ENCODE assay signal across 9 cellular contexts in the genomic region with DNA sequence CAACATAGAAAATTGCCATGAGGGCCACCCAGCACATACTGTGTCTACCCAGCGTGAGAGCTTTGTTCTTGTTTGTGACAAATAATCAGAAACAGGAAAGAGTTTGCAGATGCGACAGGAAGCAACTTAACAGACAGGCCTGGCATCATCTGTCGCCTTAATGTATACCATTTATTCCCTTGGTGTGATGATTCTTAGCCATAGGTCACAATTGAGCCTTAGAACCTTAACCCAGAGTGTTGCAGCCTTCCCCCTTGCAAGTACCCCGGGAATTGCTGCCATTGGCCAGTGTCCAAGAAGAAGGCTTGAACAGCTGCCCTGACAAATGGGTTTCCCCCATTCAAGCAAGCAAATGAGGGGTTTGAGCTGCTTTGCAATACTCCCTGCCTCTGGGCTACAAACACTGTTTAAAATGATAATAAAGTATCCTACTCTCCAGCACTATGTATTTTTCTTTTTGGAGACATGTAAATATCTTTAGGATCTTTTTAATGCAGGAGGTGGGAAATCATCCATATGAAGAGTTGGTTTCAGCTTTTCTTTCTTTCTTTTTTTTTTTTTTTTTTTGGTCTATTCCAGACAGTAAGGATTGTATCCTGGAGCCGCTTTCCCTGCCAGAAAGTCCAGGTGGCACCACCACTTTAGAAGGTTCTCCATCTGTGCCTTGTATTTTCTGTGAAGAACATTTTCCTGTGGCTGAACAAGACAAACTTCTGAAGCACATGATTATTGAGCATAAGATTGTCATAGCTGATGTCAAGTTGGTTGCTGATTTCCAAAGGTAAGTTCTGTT.
DNase-seq lines count a peak whose midpoint lies in the region; ATAC-seq and TF ChIP-seq lines count a peak whose summit lies in the region.
"Had no signal": no experiment of that assay in that cellular context is flagged by ENCODE, and none has a peak within 500 bp of the region (broad histone marks: within the 10 kb centered on the region; RNA-seq: fewer than 3 reads in every experiment).

No MANE protein-coding gene starts in this region.

- peak in 2 of 3 experiments; percentile 87 to 97 for DNase-seq in NCI-H1417 (lab: John Stamatoyannopoulos, UW)
- DNase-seq in effector memory CD8-positive, alpha-beta T cell, result no peak
- DNase-seq in islet precursor cell, result no peak
- no peak for DNase-seq in glomerular visceral epithelial cell (ENCODE audit: extremely low spot score)
- DNase-seq: activated naive CD4-positive, alpha-beta T cell treated with anti-CD3 and anti-CD28 coated beads for 36 hours had no signal

- H3K36me3 Mint-ChIP-seq in effector memory CD8-positive, alpha-beta T cell (ENCODE audit: insufficient read depth), result peaks cover 7% of the 10 kb centered on the region

- H3K36me3 ChIP-seq in HEK293 (ENCODE audit: control insufficient read depth in 2 of 2, insufficient read depth in 1 of 2, low read length in 2 of 2) (no peaks in the 10 kb centered on the region; a peak in 1 of 3 replicates), gastroesophageal sphincter (peaks cover 0 to 21% of the 10 kb centered on the region in 2 donors)

- POLR2A ChIA-PET in HEK293 (lab: Yijun Ruan, JAX), result no interaction called here

- peak overlapping the region; percentile 74 to 97 for H3K27ac Mint-ChIP-seq in effector memory CD8-positive, alpha-beta T cell
- H3K27ac Mint-ChIP-seq: activated naive CD4-positive, alpha-beta T cell treated with anti-CD3 and anti-CD28 coated beads for 36 hours had no signal

- H3K9me3 Mint-ChIP-seq in effector memory CD8-positive, alpha-beta T cell, result no peaks in the 10 kb centered on the region
- H3K9me3 Mint-ChIP-seq: activated naive CD4-positive, alpha-beta T cell treated with anti-CD3 and anti-CD28 coated beads for 36 hours had no signal

- peaks cover 30 to 41% of the 10 kb centered on the region in 2 donors for H3K4me1 Mint-ChIP-seq in effector memory CD8-positive, alpha-beta T cell (ENCODE audit: low read depth in 2 of 2)

- no peaks in the 10 kb centered on the region for H3K27me3 Mint-ChIP-seq in effector memory CD8-positive, alpha-beta T cell

- no peak overlapping the region for H3K4me3 ChIP-seq in HEK293 (ENCODE audit: low read depth, low read length)
- H3K4me3 ChIP-seq in gastroesophageal sphincter, result no peak overlapping the region

- CTCF ChIA-PET in HEK293 (lab: Yijun Ruan, JAX), result no interaction called here

- 50 to 52% methylated on average over 2 to 3 of the region's 5 CpGs for WGBS in gastroesophageal sphincter (ENCODE audit: low coverage in 1 of 2), 2 donors

- peak; percentile 41 for ATAC-seq in GM18511 (IDR thresholded peaks at IDR 0.05; ENCODE audit: unreplicated experiment)
- ATAC-seq in effector memory CD8-positive, alpha-beta T cell (replicated peaks), result peak; percentile 73
- no peak for ATAC-seq in HG03469 (IDR thresholded peaks at IDR 0.05; ENCODE audit: unreplicated experiment)
- no peak for ATAC-seq in gastroesophageal sphincter

- no peak for TF ChIP-seq EP300 in gastroesophageal sphincter (IDR thresholded peaks at IDR 0.05)

- H3K9me3 ChIP-seq in HEK293 (ENCODE audit: control insufficient read depth, insufficient read depth, low read depth, low read length), result no peaks in the 10 kb centered on the region
- H3K9me3 ChIP-seq in gastroesophageal sphincter, result no peaks in the 10 kb centered on the region

- H3K27ac ChIP-seq in HEK293 (ENCODE audit: extremely low read depth, low read depth, low read length) (no peak overlapping the region), gastroesophageal sphincter (no peak overlapping the region)

- TF ChIP-seq CTCF in HEK293 (tag by site-specific recombination; IDR thresholded peaks at IDR 0.05), result no peak
- TF ChIP-seq CTCF in gastroesophageal sphincter (IDR thresholded peaks at IDR 0.05), result no peak

- H3K4me1 ChIP-seq in HEK293 (ENCODE audit: control insufficient read depth, insufficient read depth, low read length), result peaks cover 2% of the 10 kb centered on the region; the same call in 1 of the 2 replicates
- no peaks in the 10 kb centered on the region for H3K4me1 ChIP-seq in gastroesophageal sphincter

- H3K4me3 Mint-ChIP-seq in effector memory CD8-positive, alpha-beta T cell, result peak overlapping the region in 1 of 2 donors; percentile 37
- H3K4me3 Mint-ChIP-seq: activated naive CD4-positive, alpha-beta T cell treated with anti-CD3 and anti-CD28 coated beads for 36 hours had no signal

- no peaks in the 10 kb centered on the region for H3K27me3 ChIP-seq in gastroesophageal sphincter

- TF ChIP-seq POLR2A in gastroesophageal sphincter (IDR thresholded peaks at IDR 0.05), result no peak

TF ChIP-seq in HEK293, 187 proteins besides CTCF, POLR2A, EP300 and RAD21:
- TF ChIP-seq YY2 (tag by site-specific recombination; IDR thresholded peaks at IDR 0.05) (no peak), PRDM10 (tag by site-specific recombination; IDR thresholded peaks at IDR 0.05) (peak; percentile 84), ZNF501 (tag by site-specific recombination; IDR thresholded peaks at IDR 0.05) (no peak), ZNF549 (tag by site-specific recombination; IDR thresholded peaks at IDR 0.05) (no peak), ZNF398 (tag by site-specific recombination; IDR thresholded peaks at IDR 0.05) (no peak), ZNF19 (tag by site-specific recombination; IDR thresholded peaks at IDR 0.05; ENCODE audit: low read depth) (no peak), SP7 (tag by site-specific recombination; IDR thresholded peaks at IDR 0.05) (peak; percentile 53; the same call in 1 of the 2 replicates), ZNF677 (tag by site-specific recombination; IDR thresholded peaks at IDR 0.05) (no peak)

Comparison
In these comparisons a context has a peak if more than half of its experiments do, and no peak if none do; other contexts are left out.
1. ATAC-seq: peak in GM18511 (single experiment) and effector memory CD8-positive, alpha-beta T cell (single experiment); none in HG03469 (single experiment) and gastroesophageal sphincter (single experiment).
2. DNase-seq: peak in NCI-H1417 (2 of 3); none in effector memory CD8-positive, alpha-beta T cell (0 of 3), islet precursor cell (single experiment) and glomerular visceral epithelial cell (single experiment).